Comparison of ENCODE assay signal across 8 cellular contexts in genomic region chr17:82153745-82154375, GRCh38. TPM values are rescaled to one million over a fixed set of nuclear protein-coding genes. Genes with fewer than 3 reads are reported as not detected.
A peak's percentile ranks its signal among the peaks of the same experiment; 100 is the strongest.
DNase-seq lines count a peak whose midpoint lies in the region; ATAC-seq and TF ChIP-seq lines count a peak whose summit lies in the region.

No MANE protein-coding gene starts in this region.

- peak; percentile 92 for TF ChIP-seq CTCF in BE2C (IDR thresholded peaks at IDR 0.05; ENCODE audit: low read depth, low read length)
- peak; percentile 89 to 96 for TF ChIP-seq CTCF in left lung (IDR thresholded peaks at IDR 0.05)

- peaks cover 4% of the 10 kb centered on the region; the same call in 1 of the 2 replicates for H3K36me3 ChIP-seq in BE2C
- no peaks in the 10 kb centered on the region for H3K36me3 ChIP-seq in GM23248 (ENCODE audit: low read depth)
- H3K36me3 ChIP-seq in left lung = peaks cover 0 to 25% of the 10 kb centered on the region in 2 donors

- no peak overlapping the region for H3K27ac ChIP-seq in GM23248
- no peak overlapping the region for H3K27ac ChIP-seq in left lung

- H3K27me3 ChIP-seq in BE2C (no peaks in the 10 kb centered on the region), GM23248 (replicated peaks; ENCODE audit: insufficient read depth) (no peaks in the 10 kb centered on the region), left lung (no peaks in the 10 kb centered on the region)

- no peak overlapping the region for H2AFZ ChIP-seq in GM23248

- no peaks in the 10 kb centered on the region for H3F3A ChIP-seq in GM23248 (ENCODE audit: insufficient read depth)

- H3K9ac ChIP-seq in GM23248 = no peak overlapping the region

- no peaks in the 10 kb centered on the region for H4K20me1 ChIP-seq in GM23248 (ENCODE audit: insufficient read depth)

- ATAC-seq in left lung (peak; percentile 97), HG02588 (IDR thresholded peaks at IDR 0.05; ENCODE audit: unreplicated experiment) (no peak)

- WGBS in GM23248 (ENCODE audit: low coverage in 1 of 2, low lambda C conversion rate in 2 of 2, missing lambda C conversion rate in 2 of 2), 2 experiments = 58 to 63% methylated on average over 15 to 16 of the region's 16 CpGs

- H3K79me2 ChIP-seq in GM23248 (ENCODE audit: insufficient read depth) = no peaks in the 10 kb centered on the region

- H3K4me1 ChIP-seq in BE2C (no peaks in the 10 kb centered on the region), GM23248 (ENCODE audit: insufficient read depth) (no peaks in the 10 kb centered on the region), left lung (peaks cover 0 to 11% of the 10 kb centered on the region in 2 donors)

- H3K4me3 ChIP-seq in BE2C (ENCODE audit: low read depth, low read length) (no peak overlapping the region), GM23248 (no peak overlapping the region), left lung (no peak overlapping the region)

- no peak overlapping the region for H3K4me2 ChIP-seq in GM23248 (ENCODE audit: unreplicated experiment)

- no peaks in the 10 kb centered on the region for H3K9me3 ChIP-seq in BE2C
- no peaks in the 10 kb centered on the region for H3K9me3 ChIP-seq in GM23248 (ENCODE audit: low read depth)
- H3K9me3 ChIP-seq in left lung = no peaks in the 10 kb centered on the region

- in situ Hi-C loops in GM23248 (cut with MboI) = no loop called here

- DNase-seq in BE2C (peak; percentile 87), GM23248 (peak; percentile 77), NCI-H2196 treated with DMSO at 0.1 percent for 48 hours (lab: John Stamatoyannopoulos, UW; ENCODE audit: unreplicated experiment) (peak; percentile 74), cerebellum (ENCODE audit: low spot score) (peak; percentile 85), left lung (peak; percentile 82 to 94)
- DNase-seq in activated CD4-positive, alpha-beta T cell treated with anti-CD3 and anti-CD28 coated beads for 1 hour = peak; percentile 73
- peak; percentile 74 to 82 for DNase-seq in stimulated activated CD4-positive, alpha-beta T cell treated with anti-CD3 and anti-CD28 coated beads, Interleukin-4, amount 100 ng/mL, for 48 hours (ENCODE audit: low read depth in 2 of 2)

- intact Hi-C loops in left lung (cut with DNase I) = loop anchor here in 1 of 2 donors (2.0 kb wide), 1 partner anchor 123 kb away; the partner anchor contains the start of gene RAC3

- no peaks in the 10 kb centered on the region for H3K9me2 ChIP-seq in GM23248 (ENCODE audit: insufficient read depth)

RNA-seq across cellular contexts. Expression of gene FASN, which starts 55.8 kb away (rescaled TPM):
- 379 TPM for polyA plus RNA-seq in BE2C (2012; ENCODE audit: insufficient read depth, insufficient read length, low read depth)
- 33.8 and 38.2 TPM in 2 replicates for total RNA-seq in GM23248 (2014; rRNA removed; shearing (Covaris generic))
- polyA plus RNA-seq in GM23248 (2016; fragmentation: Nextera tagmentation; extraction: Ambion mirVana) = 12.7 and 16.3 TPM in 2 replicates
- total RNA-seq in cerebellum = 62.7 TPM
- 100 to 1,000 TPM; 288 to 550 TPM for total RNA-seq in left lung

RNA-seq across cellular contexts. Expression of gene CCDC57, which starts 58.8 kb away (rescaled TPM):
- polyA plus RNA-seq in BE2C (2012; ENCODE audit: insufficient read depth, insufficient read length, low read depth) = 51.0 TPM
- 12.3 and 15.3 TPM in 2 replicates for total RNA-seq in GM23248 (2014; rRNA removed; shearing (Covaris generic))
- 6.2 and 10.6 TPM in 2 replicates for polyA plus RNA-seq in GM23248 (2016; fragmentation: Nextera tagmentation; extraction: Ambion mirVana)
- total RNA-seq in cerebellum (39.6 TPM), left lung (10 to 100 TPM; 41.7 to 54.5 TPM)
